10 cellular contexts compared by ENCODE assay signal in the genomic region with DNA sequence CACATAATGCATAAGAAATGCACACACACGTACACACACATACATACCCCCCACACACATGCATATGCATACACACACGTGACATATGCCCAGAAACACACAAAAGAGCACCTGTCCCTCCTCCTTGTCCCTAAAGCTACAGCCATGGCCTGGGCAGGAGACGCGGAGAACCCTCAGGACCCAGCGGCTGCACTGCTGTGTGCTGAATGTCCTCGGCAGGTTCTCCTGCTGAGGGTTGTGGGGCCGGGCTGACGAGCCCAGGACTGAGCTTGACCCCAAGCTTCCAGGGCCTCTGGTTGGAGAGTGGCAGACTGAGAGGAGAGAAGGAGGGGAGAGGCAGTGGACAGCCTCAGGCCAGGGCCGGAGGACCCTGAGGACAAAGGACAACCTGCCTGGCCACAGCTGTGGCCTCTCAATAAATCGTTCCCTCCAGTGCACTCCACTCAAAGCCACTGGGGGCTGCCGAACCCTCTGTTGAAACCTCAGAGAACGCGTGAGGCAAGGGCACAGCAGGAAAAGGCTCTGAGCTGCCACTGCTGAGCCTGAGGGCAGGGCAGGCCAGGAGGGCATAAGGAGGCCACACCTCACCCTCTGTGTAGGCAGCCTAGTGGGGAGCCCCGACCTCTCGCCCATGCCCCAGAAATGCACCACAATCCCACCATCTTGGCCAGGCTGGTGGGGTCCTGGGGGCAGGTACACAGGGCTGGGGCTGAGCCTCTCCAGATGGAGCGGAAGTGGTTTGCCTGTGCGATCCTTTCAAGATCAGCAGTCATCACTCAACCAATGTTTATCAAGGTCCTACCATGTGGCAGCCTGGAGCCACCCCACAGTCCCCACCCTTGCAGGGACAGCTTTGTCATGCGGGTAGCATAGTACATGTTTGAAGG. TPM values are rescaled to one million over a fixed set of nuclear protein-coding genes. Genes with fewer than 3 reads are reported as not detected.
DNase-seq lines count a peak whose midpoint lies in the region; ATAC-seq, FAIRE-seq and TF ChIP-seq lines count a peak whose summit lies in the region.
"Had no signal": no experiment of that assay in that cellular context is flagged by ENCODE, and none has a peak within 500 bp of the region (broad histone marks: within the 10 kb centered on the region; RNA-seq: fewer than 3 reads in every experiment).

No MANE protein-coding gene starts in this region.

- H3K27me3 ChIP-seq in right atrium auricular region (no peaks in the 10 kb centered on the region), HepG2 (ENCODE audit: control insufficient read depth in 1 of 2, insufficient read depth in 2 of 2, low read length in 2 of 2) (peaks cover 11 to 54% of the 10 kb centered on the region in 2 experiments), vagina (no peaks in the 10 kb centered on the region)
- H3K27me3 ChIP-seq: ascending aorta, ovary had no signal

- POLR2A ChIA-PET in HepG2 (lab: Yijun Ruan, JAX) = no interaction called here

- no peaks in the 10 kb centered on the region for H4K20me1 ChIP-seq in HepG2 (ENCODE audit: insufficient read depth, low read length)

- no peaks in the 10 kb centered on the region for H3K79me2 ChIP-seq in HepG2 (ENCODE audit: insufficient read depth, low read length)

- no peak for TF ChIP-seq EP300 in HepG2 (IDR thresholded peaks at IDR 0.05; ENCODE audit: low read depth in 2 of 2, low read length in 2 of 2)
- no peak for TF ChIP-seq EP300 in HepG2 (CRISPR knock-in tag; IDR thresholded peaks at IDR 0.05; ENCODE audit: borderline replicate concordance)

- BruUV-seq in HepG2 (replicated peaks; lab: Mats Ljungman, UMichigan) = no TSS peak

- H3K27ac ChIP-seq in right atrium auricular region = no peak overlapping the region
- H3K27ac ChIP-seq in HepG2 (ENCODE audit: extremely low read length, insufficient read depth, low read length) = no peak overlapping the region
- no peak overlapping the region for H3K27ac ChIP-seq in vagina
- H3K27ac ChIP-seq: ascending aorta, ovary had no signal

- 65% methylated on average over 5 of the region's 18 CpGs for WGBS in HepG2 (ENCODE audit: low lambda C conversion rate)

- peak; percentile 57 for DNase-seq in right atrium auricular region (ENCODE audit: low spot score)
- no peak for DNase-seq in left ventricle myocardium superior
- peak; percentile 61 for DNase-seq in activated CD8-positive, alpha-beta memory T cell treated with anti-CD3 and anti-CD28 coated beads, Interleukin-2, amount 50 U/mL, for 48 hours
- no peak for DNase-seq in HepG2 (ENCODE audit: low spot score)
- peak; percentile 70 to 77 for DNase-seq in vagina (ENCODE audit: extremely low spot score in 2 of 2)
- no peak for DNase-seq in NK-92 treated with Interleukin-12 subunit alpha and Interleukin-12 subunit beta, amount 100 ng/mL, for 24 hours (lab: John Stamatoyannopoulos, UW)
- DNase-seq in DMS153 (lab: John Stamatoyannopoulos, UW) = no peak

- H3K4me3 ChIP-seq in right atrium auricular region (no peak overlapping the region), HepG2 (replicated peaks in 1 of 3; ENCODE audit: insufficient read depth in 1 of 3, low read depth in 2 of 3, low read length in 3 of 3) (no peak overlapping the region), vagina (no peak overlapping the region)
- H3K4me3 ChIP-seq: ascending aorta, ovary had no signal

- H3K9ac ChIP-seq in HepG2 (ENCODE audit: insufficient read depth, low read depth, low read length) = no peak overlapping the region

- TF ChIP-seq POLR2A in HepG2 (IDR thresholded peaks at IDR 0.05; ENCODE audit: insufficient read depth in 1 of 2, low read depth in 2 of 2, low read length in 2 of 2) = no peak
- no peak for TF ChIP-seq POLR2A in vagina (IDR thresholded peaks at IDR 0.05)

- in situ Hi-C loops in HepG2 (cut with HindIII; ENCODE audit: extremely low pct_ligation_motif_present, low pct_unique_long_range_greater_than_20kb) = no loop called here

- H3K4me1 ChIP-seq in right atrium auricular region = peaks cover 0 to 26% of the 10 kb centered on the region in 2 donors
- peaks cover 18% of the 10 kb centered on the region; the same call in 1 of the 2 replicates for H3K4me1 ChIP-seq in HepG2 (ENCODE audit: insufficient read depth, low read length)
- H3K4me1 ChIP-seq in vagina = no peaks in the 10 kb centered on the region

- TF ChIP-seq RAD21 in HepG2 (CRISPR knock-in tag; IDR thresholded peaks at IDR 0.05) = no peak

- FAIRE-seq in HepG2 (lab: Jason Lieb, UNC) = no peak

- H3K36me3 ChIP-seq in right atrium auricular region (no peaks in the 10 kb centered on the region), HepG2 (replicated peaks in 1 of 2; ENCODE audit: control insufficient read depth in 1 of 2, insufficient read depth in 2 of 2, low read length in 2 of 2) (no peaks in the 10 kb centered on the region), vagina (no peaks in the 10 kb centered on the region)
- H3K36me3 ChIP-seq: ascending aorta, ovary had no signal

- CTCF ChIA-PET in HepG2 (lab: Yijun Ruan, JAX; ENCODE audit: low intra/inter-chr PET ratio, low total read pairs) = no interaction called here

- no peak overlapping the region for H3K4me2 ChIP-seq in HepG2 (ENCODE audit: low read depth, low read length)

- H2AFZ ChIP-seq in HepG2 (ENCODE audit: low read length) = no peak overlapping the region

- intact Hi-C loops in left ventricle myocardium superior (cut with micrococcal nuclease) = no loop called here
- intact Hi-C loops in HepG2 (cut with micrococcal nuclease; ENCODE audit: unreplicated experiment) = no loop called here
- intact Hi-C loops in vagina (cut with DNase I) = no loop called here

- TF ChIP-seq CTCF in right atrium auricular region (IDR thresholded peaks at IDR 0.05) = no peak
- no peak for TF ChIP-seq CTCF in HepG2 (CRISPR knock-in tag; IDR thresholded peaks at IDR 0.05)
- no peak for TF ChIP-seq CTCF in vagina (IDR thresholded peaks at IDR 0.05)

- ATAC-seq in left ventricle myocardium superior (no peak), HepG2 (peak; percentile 57), HG02588 (IDR thresholded peaks at IDR 0.05; ENCODE audit: unreplicated experiment) (no peak)

- no peaks in the 10 kb centered on the region for H3K9me3 ChIP-seq in right atrium auricular region
- H3K9me3 ChIP-seq in HepG2 (ENCODE audit: low read length) = no peaks in the 10 kb centered on the region
- H3K9me3 ChIP-seq in vagina = no peaks in the 10 kb centered on the region
- H3K9me3 ChIP-seq: ascending aorta, ovary had no signal

TF ChIP-seq in HepG2, 621 proteins besides CTCF, POLR2A, EP300 and RAD21 (continues in another document):
- TF ChIP-seq CEBPZ (IDR thresholded peaks at IDR 0.05; ENCODE audit: low read length) = no peak

RNA-seq across cellular contexts. Expression of gene CACNA2D4, which starts 3.1 kb away (rescaled TPM):
- total RNA-seq in right atrium auricular region (1 to 10 TPM; 1.6 to 4.1 TPM), left ventricle myocardium superior (1.0 TPM), HepG2 (2016; rRNA removed; fragmentation: Illumina TruSeq; extraction: Trizol) (7.2 and 14.2 TPM in 2 replicates), vagina (2.2 TPM)
- 8.0 and 8.7 TPM in 2 replicates for total RNA-seq in HepG2 (2016; cell fraction: cytosol; rRNA removed; fragmentation: Illumina TruSeq; extraction: Trizol; ENCODE audit: low read depth)
- total RNA-seq in HepG2 (2016; cell fraction: insoluble cytoplasmic fraction; rRNA removed; fragmentation: Illumina TruSeq; extraction: Trizol) = 8.0 and 14.5 TPM in 2 replicates
- 14.1 and 16.1 TPM in 2 replicates for total RNA-seq in HepG2 (2016; cell fraction: membrane; rRNA removed; fragmentation: Illumina TruSeq; extraction: Trizol)
- 15.5 and 18.8 TPM in 2 replicates for total RNA-seq in HepG2 (2016; cell fraction: nucleus; rRNA removed; fragmentation: Illumina TruSeq; extraction: Trizol)
- 136 and 160 TPM in 2 replicates for polyA plus RNA-seq in HepG2 (2011; rRNA removed)
- polyA plus RNA-seq in HepG2 (2011; cell fraction: cytosol; rRNA removed) = 115 and 149 TPM in 2 replicates
- polyA plus RNA-seq in HepG2 (2011; cell fraction: nucleus; rRNA removed) = 402 and 439 TPM in 2 replicates
- polyA plus RNA-seq in HepG2 (2012) = 73.6 and 103 TPM in 2 replicates
- polyA plus RNA-seq in HepG2 (2016; cell fraction: cytosol; fragmentation: Illumina TruSeq; extraction: Trizol; ENCODE audit: low read depth) = 7.6 and 9.3 TPM in 2 replicates
- polyA plus RNA-seq in HepG2 (2016; cell fraction: insoluble cytoplasmic fraction; fragmentation: Illumina TruSeq; extraction: Trizol; ENCODE audit: low read depth) = 10.4 and 11.5 TPM in 2 replicates
- polyA plus RNA-seq in HepG2 (2016; cell fraction: membrane; fragmentation: Illumina TruSeq; extraction: Trizol; ENCODE audit: low read depth) = 13.7 and 16.7 TPM in 2 replicates
- polyA plus RNA-seq in HepG2 (2016; cell fraction: nucleus; fragmentation: Illumina TruSeq; extraction: Trizol; ENCODE audit: insufficient read depth, low read depth) = 27.6 and 41.2 TPM in 2 replicates
- 202 TPM in 1 of 2 replicates, not detected in the other for polyA minus RNA-seq in HepG2 (2011; rRNA and poly(A)+ RNA removed; ENCODE audit: low replicate concordance)
- polyA minus RNA-seq in HepG2 (2011; cell fraction: cytosol; rRNA and poly(A)+ RNA removed) = 42.4 and 44.5 TPM in 2 replicates
- polyA minus RNA-seq in HepG2 (2011; cell fraction: nucleus; rRNA and poly(A)+ RNA removed) = 135 and 155 TPM in 2 replicates
- total RNA-seq: ascending aorta had no signal

Comparison
In these comparisons a context has a peak if more than half of its experiments do, and no peak if none do; other contexts are left out.
1. DNase-seq: peak in right atrium auricular region (single experiment), activated CD8-positive, alpha-beta memory T cell treated with anti-CD3 and anti-CD28 coated beads, Interleukin-2, amount 50 U/mL, for 48 hours (single experiment) and vagina (2 of 2); none in left ventricle myocardium superior (single experiment), HepG2 (single experiment), NK-92 treated with Interleukin-12 subunit alpha and Interleukin-12 subunit beta, amount 100 ng/mL, for 24 hours (single experiment) and DMS153 (single experiment).